Comparison of ENCODE assay signal across 19 cellular contexts in genomic region chr6:105875974-105876640, GRCh38.
"Had no signal": no experiment of that assay in that cellular context is flagged by ENCODE, and none has a peak within 500 bp of the region (broad histone marks: within the 10 kb centered on the region; RNA-seq: fewer than 3 reads in every experiment).

No MANE protein-coding gene starts in this region.

- H3K4me3 ChIP-seq: colonic mucosa, mucosa of descending colon, smooth muscle cell, suprapubic skin had no signal

- H3K4me2 ChIP-seq: smooth muscle cell had no signal

- DNase-seq: activated CD4-positive, alpha-beta T cell treated with anti-CD3 and anti-CD28 coated beads, Interleukin-2, amount 10 ng/mL, durations not matched to agents 7 days and 5 days; activated CD8-positive, alpha-beta memory T cell treated with anti-CD3 and anti-CD28 coated beads, Interleukin-2, amount 50 U/mL, for 48 hours; activated gamma-delta T cell; activated T-cell treated with anti-CD3 and anti-CD28 coated beads, Interleukin-2, amount 50 U/mL, for 72 hours; amniotic stem cell; central memory CD4-positive, alpha-beta T cell; colonic mucosa; mucosa of descending colon; natural killer cell; nucleus accumbens; right cardiac atrium; stimulated activated CD4-positive, alpha-beta T cell treated with anti-CD3 and anti-CD28 coated beads, Interleukin-4, amount 100 ng/mL, for 4 hours; stimulated activated CD8-positive, alpha-beta memory T cell treated with anti-CD3 and anti-CD28 coated beads, Interleukin-4, amount 100 ng/mL, for 48 hours had no signal

- FAIRE-seq: keratinocyte had no signal

- H3K27me3 ChIP-seq: colonic mucosa, suprapubic skin had no signal

- ATAC-seq: activated T-cell treated with anti-CD3 and anti-CD28 coated beads, Interleukin-2, amount 50 U/mL, for 72 hours; esophagus mucosa; left lobe of liver; mucosa of descending colon; right cardiac atrium; WTC11 had no signal

- H3K9me3 ChIP-seq: colonic mucosa, mucosa of descending colon, suprapubic skin had no signal

- H3K4me1 ChIP-seq: colonic mucosa, suprapubic skin had no signal

- H3K27ac ChIP-seq: colonic mucosa, suprapubic skin had no signal

- H3K36me3 ChIP-seq: colonic mucosa, suprapubic skin had no signal
